ENCODE assay signal across 8 cellular contexts in genomic region chr2:28392297-28393114, GRCh38. TPM values are rescaled to one million over a fixed set of nuclear protein-coding genes. Genes with fewer than 3 reads are reported as not detected.
A peak's percentile ranks its signal among the peaks of the same experiment; 100 is the strongest.
DNase-seq lines count a peak whose midpoint lies in the region; ATAC-seq and TF ChIP-seq lines count a peak whose summit lies in the region.

TSS of gene FOSL2 (plus strand) at chr2:28392858. CDS start at chr2:28393721, 863 bp downstream.

- H3K4me1 ChIP-seq in cardiac muscle cell (ENCODE audit: low read depth) (peaks cover 14% of the 10 kb centered on the region), trophoblast cell (ENCODE audit: control insufficient read depth in 1 of 2, insufficient read depth in 2 of 2, low read length in 2 of 2) (peaks cover 18 to 25% of the 10 kb centered on the region in 2 experiments)

- H3K4me1 Mint-ChIP-seq in activated naive CD8-positive, alpha-beta T cell treated with anti-CD3 and anti-CD28 coated beads, Interleukin-2, amount 50 U/mL, for 24 hours: peaks cover 36% of the 10 kb centered on the region
- peaks cover 15% of the 10 kb centered on the region for H3K4me1 Mint-ChIP-seq in type B pancreatic cell (ENCODE audit: unreplicated experiment)

- peak within 1 kb of the TSS; percentile 99 for H3K27ac Mint-ChIP-seq in activated naive CD8-positive, alpha-beta T cell treated with anti-CD3 and anti-CD28 coated beads, Interleukin-2, amount 50 U/mL, for 24 hours
- H3K27ac Mint-ChIP-seq in type B pancreatic cell: peak within 1 kb of the TSS; percentile 99

- H3K4me2 ChIP-seq in trophoblast cell (ENCODE audit: low read length): peak within 1 kb of the TSS; percentile 67

- H4K91ac ChIP-seq in trophoblast cell (ENCODE audit: low read depth, low read length): peak within 1 kb of the TSS; percentile 87

- H2BK120ac ChIP-seq in trophoblast cell (ENCODE audit: insufficient read depth, low read length, poor library complexity): peak within 1 kb of the TSS; percentile 79

- peak within 1 kb of the TSS; percentile 83 for H2BK5ac ChIP-seq in trophoblast cell (ENCODE audit: low read depth, low read length, poor library complexity)

- TF ChIP-seq CTCF in GM12865 (IDR thresholded peaks at IDR 0.05; ENCODE audit: insufficient read depth, low read depth, low read length, missing control alignments) (no peak), cardiac muscle cell (IDR thresholded peaks at IDR 0.05; ENCODE audit: low read depth, low read length) (no peak), type B pancreatic cell (conservative IDR thresholded peaks at IDR 0.05) (no peak)

- H3K9me3 ChIP-seq in cardiac muscle cell (ENCODE audit: low read depth) (no peaks in the 10 kb centered on the region), trophoblast cell (ENCODE audit: insufficient read depth, low read depth, low read length) (no peaks in the 10 kb centered on the region)

- H3K4me3 ChIP-seq in GM12865 (ENCODE audit: low read depth, low read length) (peak within 1 kb of the TSS; percentile 91), cardiac muscle cell (peak within 1 kb of the TSS; percentile 68), trophoblast cell (ENCODE audit: low read depth, low read length) (peak within 1 kb of the TSS; percentile 83)

- peaks cover 58% of the 10 kb centered on the region for H3K79me1 ChIP-seq in trophoblast cell (ENCODE audit: low read length)

- H3K27me3 Mint-ChIP-seq in activated naive CD8-positive, alpha-beta T cell treated with anti-CD3 and anti-CD28 coated beads, Interleukin-2, amount 50 U/mL, for 24 hours: peaks cover 2% of the 10 kb centered on the region
- H3K27me3 Mint-ChIP-seq in type B pancreatic cell: peaks cover 15% of the 10 kb centered on the region

- H3K9me3 Mint-ChIP-seq in activated naive CD8-positive, alpha-beta T cell treated with anti-CD3 and anti-CD28 coated beads, Interleukin-2, amount 50 U/mL, for 24 hours: no peaks in the 10 kb centered on the region
- H3K9me3 Mint-ChIP-seq in type B pancreatic cell: no peaks in the 10 kb centered on the region

- peak within 1 kb of the TSS; percentile 90 for H3K18ac ChIP-seq in trophoblast cell (ENCODE audit: low read length)

- H3K36me3 ChIP-seq in cardiac muscle cell (no peaks in the 10 kb centered on the region), trophoblast cell (ENCODE audit: control insufficient read depth in 1 of 2, insufficient read depth in 2 of 2, low read length in 2 of 2) (no peaks in the 10 kb centered on the region)

- H4K12ac ChIP-seq in trophoblast cell (ENCODE audit: low read depth, low read length): peak within 1 kb of the TSS; percentile 71

- peak within 1 kb of the TSS; percentile 63 for H2BK12ac ChIP-seq in trophoblast cell (ENCODE audit: low read length)

- H3K23ac ChIP-seq in trophoblast cell (ENCODE audit: low read length): no peak within 1 kb of the TSS

- no peak within 1 kb of the TSS for H2AK5ac ChIP-seq in trophoblast cell (ENCODE audit: low read length)

- DNase-seq in GM12865 (ENCODE audit: low read depth) (peak; percentile 98), NCI-H1417 (lab: John Stamatoyannopoulos, UW) (peak; percentile 91 to 98 (median 98)), SW480 (ENCODE audit: low spot score) (peak; percentile 100), cardiac muscle cell (ENCODE audit: low read depth in 1 of 2, low spot score in 1 of 2) (peak; percentile 96 to 100), trophoblast cell (peak; percentile 97 to 99), type B pancreatic cell (ENCODE audit: extremely low spot score, unreplicated experiment) (peak; percentile 91)
- DNase-seq in activated naive CD8-positive, alpha-beta T cell treated with anti-CD3 and anti-CD28 coated beads, Interleukin-2, amount 50 U/mL, for 24 hours: peak; percentile 88

- peaks cover 36% of the 10 kb centered on the region for H3K79me2 ChIP-seq in trophoblast cell (ENCODE audit: control insufficient read depth, insufficient read depth, low read length, poor library complexity)

- peak within 1 kb of the TSS; percentile 99 for H3K27ac ChIP-seq in cardiac muscle cell
- peak within 1 kb of the TSS; percentile 98 for H3K27ac ChIP-seq in trophoblast cell (ENCODE audit: low read depth, low read length)

- peak; percentile 69 for ATAC-seq in HG02763 (IDR thresholded peaks at IDR 0.05; ENCODE audit: unreplicated experiment)
- peak; percentile 76 for ATAC-seq in activated naive CD8-positive, alpha-beta T cell treated with anti-CD3 and anti-CD28 coated beads, Interleukin-2, amount 50 U/mL, for 24 hours

- WGBS in trophoblast cell (ENCODE audit: extremely low coverage, insufficient coverage, insufficient read length): no CpG with 5 or more reads among the region's 94 CpGs

- H2AFZ ChIP-seq in trophoblast cell (ENCODE audit: insufficient read depth, low read length, poor library complexity): peak within 1 kb of the TSS; percentile 66

- peak within 1 kb of the TSS; percentile 81 for H3K9ac ChIP-seq in trophoblast cell (ENCODE audit: low read length)

- peak within 1 kb of the TSS; percentile 57 for H4K8ac ChIP-seq in trophoblast cell (ENCODE audit: low read depth, low read length)

- H3K4me3 Mint-ChIP-seq in activated naive CD8-positive, alpha-beta T cell treated with anti-CD3 and anti-CD28 coated beads, Interleukin-2, amount 50 U/mL, for 24 hours: no peak within 1 kb of the TSS
- peak within 1 kb of the TSS; percentile 92 for H3K4me3 Mint-ChIP-seq in type B pancreatic cell

- peaks cover 14% of the 10 kb centered on the region for H3K36me3 Mint-ChIP-seq in activated naive CD8-positive, alpha-beta T cell treated with anti-CD3 and anti-CD28 coated beads, Interleukin-2, amount 50 U/mL, for 24 hours (ENCODE audit: low read depth)
- peaks cover 4% of the 10 kb centered on the region for H3K36me3 Mint-ChIP-seq in type B pancreatic cell

- peak within 1 kb of the TSS; percentile 92 for H3K14ac ChIP-seq in trophoblast cell (ENCODE audit: low read length)

- H3K4ac ChIP-seq in trophoblast cell (ENCODE audit: low read depth, low read length): peak within 1 kb of the TSS; percentile 93

- H3K27me3 ChIP-seq in cardiac muscle cell: peaks cover 17% of the 10 kb centered on the region
- H3K27me3 ChIP-seq in trophoblast cell (ENCODE audit: insufficient read depth, low read length): no peaks in the 10 kb centered on the region

RNA-seq across cellular contexts. Expression of gene FOSL2, which starts in this region (rescaled TPM):
- 2.9 and 3.5 TPM in 2 replicates for total RNA-seq in cardiac muscle cell
- 2.0 TPM in 2 replicates for polyA plus RNA-seq in cardiac muscle cell
- polyA plus RNA-seq in trophoblast cell (2013): 25.9 and 27.5 TPM in 2 replicates
- 42.1 and 100 TPM in 2 replicates for total RNA-seq in type B pancreatic cell (ENCODE audit: low replicate concordance)

Comparison
In these comparisons a context has a peak if more than half of its experiments do, and no peak if none do; other contexts are left out.
1. Peak in every context shown above with its lines: DNase-seq, ATAC-seq, H3K4me3 ChIP-seq and H3K27ac ChIP-seq.